Comparison of ENCODE assay signal across 8 cellular contexts in the genomic region with DNA sequence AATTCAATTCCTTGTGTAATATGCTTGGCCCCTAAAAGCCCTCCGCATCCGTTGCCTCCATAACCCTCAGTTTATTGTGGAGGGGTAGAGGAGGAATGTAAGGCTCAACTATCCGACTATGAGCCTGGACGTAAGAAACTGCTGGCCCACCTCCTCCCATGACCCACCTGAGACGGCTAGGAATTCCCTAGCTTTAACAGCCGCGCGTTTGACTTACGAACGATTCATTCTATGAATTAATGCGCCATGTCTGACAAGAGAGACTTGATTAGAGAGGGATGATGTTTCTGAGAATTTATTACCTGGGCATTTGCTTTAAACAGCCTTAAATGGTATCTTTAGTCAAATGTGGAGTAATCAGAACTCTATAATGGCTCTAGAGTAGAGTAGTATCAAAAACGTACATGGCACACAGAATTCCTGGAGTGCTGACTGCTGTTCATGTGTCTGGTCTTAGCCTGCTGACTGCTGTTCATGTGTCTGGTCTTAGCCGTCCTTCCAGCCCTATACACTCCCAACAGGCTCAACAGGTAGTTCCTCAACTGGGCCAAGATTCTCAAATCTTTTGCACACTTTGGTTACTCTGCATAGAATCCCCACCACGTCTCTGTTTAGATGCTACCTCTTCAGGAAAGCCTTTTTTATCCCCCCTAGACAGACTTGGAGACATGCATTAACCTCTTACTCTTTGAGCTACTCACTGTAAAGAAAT. TPM values are rescaled to one million over a fixed set of nuclear protein-coding genes. Genes with fewer than 3 reads are reported as not detected.
A peak's percentile ranks its signal among the peaks of the same experiment; 100 is the strongest.
DNase-seq lines count a peak whose midpoint lies in the region; ATAC-seq and TF ChIP-seq lines count a peak whose summit lies in the region.

No MANE protein-coding gene starts in this region.

- WGBS in psoas muscle, 3 donors = 51 to 64% (median 52%) methylated on average over 14 of the region's 14 CpGs

- DNase-seq in H7 (peak; percentile 25), RWPE2 (ENCODE audit: low spot score) (no peak), psoas muscle (no peak), left lobe of liver (ENCODE audit: low spot score) (no peak), glomerular visceral epithelial cell (ENCODE audit: extremely low spot score) (no peak)

- H3K9me3 ChIP-seq in RWPE2 (ENCODE audit: severe bottlenecking) = no peaks in the 10 kb centered on the region
- no peaks in the 10 kb centered on the region for H3K9me3 ChIP-seq in psoas muscle

- H3K36me3 ChIP-seq in H7 (replicated peaks; ENCODE audit: control insufficient read depth, insufficient read depth, low read length) (no peaks in the 10 kb centered on the region), RWPE2 (ENCODE audit: low read depth) (peaks cover 20% of the 10 kb centered on the region), psoas muscle (ENCODE audit: insufficient read depth in 1 of 2, low read depth in 1 of 2) (no peaks in the 10 kb centered on the region)

- TF ChIP-seq CTCF in RWPE2 (IDR thresholded peaks at IDR 0.05; ENCODE audit: poor library complexity, severe bottlenecking) (no peak), psoas muscle (IDR thresholded peaks at IDR 0.05) (no peak)

- ATAC-seq in RWPE2 (ENCODE audit: low read depth) (no peak), esophagus mucosa (peak; percentile 12), psoas muscle (peak in 1 of 4 donors; percentile 5), left lobe of liver (no peak), GM19328 (IDR thresholded peaks at IDR 0.05; ENCODE audit: unreplicated experiment) (no peak), HG03521 (IDR thresholded peaks at IDR 0.05; ENCODE audit: unreplicated experiment) (no peak)

- peak overlapping the region; percentile 62 for H3K27ac ChIP-seq in RWPE2 (ENCODE audit: poor library complexity, severe bottlenecking)
- peak overlapping the region; percentile 66 for H3K27ac ChIP-seq in psoas muscle

- peaks cover 17% of the 10 kb centered on the region for H3K4me1 ChIP-seq in RWPE2 (ENCODE audit: insufficient read depth, poor library complexity, severe bottlenecking)
- peaks cover 9% of the 10 kb centered on the region for H3K4me1 ChIP-seq in psoas muscle

- H3K27me3 ChIP-seq in H7 (ENCODE audit: control insufficient read depth, insufficient read depth, low read length) (no peaks in the 10 kb centered on the region), RWPE2 (ENCODE audit: insufficient read depth, poor library complexity, severe bottlenecking) (no peaks in the 10 kb centered on the region), psoas muscle (ENCODE audit: insufficient read depth in 3 of 3, low read length in 2 of 3) (no peaks in the 10 kb centered on the region)

- peak overlapping the region; percentile 74 for H3K4me3 ChIP-seq in H7 (ENCODE audit: insufficient read depth, low read depth, low read length)
- peak overlapping the region; percentile 80 for H3K4me3 ChIP-seq in RWPE2 (ENCODE audit: severe bottlenecking)
- peak overlapping the region; percentile 91 for H3K4me3 ChIP-seq in psoas muscle

- intact Hi-C loops in psoas muscle (cut with DNase I) = no loop called here

RNA-seq across cellular contexts. Expression of a gene that starts 0.9 kb away (rescaled TPM):
- 25.6 and 39.0 TPM in 2 replicates for total RNA-seq in H7 (2014; rRNA removed; shearing (Covaris generic))
- 31.6 TPM for total RNA-seq in esophagus mucosa
- 10 to 100 TPM; 19.8 to 34.5 (median 33.5) TPM for total RNA-seq in psoas muscle
- polyA plus RNA-seq in psoas muscle = 10 to 100 TPM in 1 of 3 donors, 1 to 10 TPM in 2; 5.7 to 11.8 (median 7.7) TPM
- total RNA-seq in left lobe of liver = 29.5 TPM

RNA-seq across cellular contexts. Expression of a gene that starts 49.3 kb away (rescaled TPM):
- total RNA-seq in H7 (2014; rRNA removed; shearing (Covaris generic)) = 36.2 and 39.5 TPM in 2 replicates
- total RNA-seq in esophagus mucosa (26.6 TPM), psoas muscle (10 to 100 TPM; 67.6 to 98.5 (median 79.2) TPM), left lobe of liver (12.0 TPM)
- 100 to 1,000 TPM in 1 of 3 donors, 10 to 100 TPM in 2; 36.5 to 112 (median 99.0) TPM for polyA plus RNA-seq in psoas muscle
